In the genomic region with DNA sequence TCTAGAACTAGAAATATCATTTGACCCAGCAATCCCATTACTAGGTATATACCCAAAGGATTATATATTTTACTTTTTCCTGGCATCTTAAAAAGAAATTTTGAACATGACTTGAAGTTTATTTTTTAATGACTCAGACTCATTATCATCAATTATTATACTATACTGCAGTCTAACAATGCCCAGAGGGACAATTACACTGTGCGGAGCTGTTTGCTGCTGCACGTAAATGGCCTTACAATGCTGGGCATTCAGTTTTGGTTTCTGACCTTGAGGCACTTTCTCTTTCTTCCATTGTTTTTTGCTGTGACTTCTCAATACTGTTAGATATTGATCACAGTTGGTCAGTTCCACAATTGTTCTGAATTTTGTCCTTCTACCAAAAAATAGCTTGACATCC, we compare ENCODE assay signal across 27 cellular contexts.
"Had no signal": no experiment of that assay in that cellular context is flagged by ENCODE, and none has a peak within 500 bp of the region (broad histone marks: within the 10 kb centered on the region; RNA-seq: fewer than 3 reads in every experiment).

No MANE protein-coding gene starts in this region.

- H3K36me3 ChIP-seq: colonic mucosa, lower lobe of right lung had no signal

- H3K4me1 Mint-ChIP-seq: endodermal cell, mesothelial cell of epicardium, naive B cell had no signal

- H3K9me3 ChIP-seq: colonic mucosa, esophagus squamous epithelium, gastrocnemius medialis, lower lobe of right lung, mucosa of descending colon had no signal

- H3K27me3 ChIP-seq: colonic mucosa, esophagus squamous epithelium, gastrocnemius medialis, heart right ventricle, left lung had no signal

- DNase-seq: colonic mucosa; cortex of kidney; effector CD8-positive, alpha-beta T cell; effector memory CD8-positive, alpha-beta T cell; endodermal cell; erythroblast; esophagus squamous epithelium; foreskin fibroblast; foreskin melanocyte; gastrocnemius medialis; glutamatergic neuron; head of caudate nucleus; heart right ventricle; hippocampal formation; left cardiac atrium; left lung; left ventricle myocardium superior; lower lobe of right lung; mesenchymal stem cell; mucosa of descending colon; naive B cell had no signal

- H3K4me3 Mint-ChIP-seq: dendritic cell treated with granulocyte-macrophage colony-stimulating factor and Interleukin-4, amounts not matched to agents 40 ng/mL and 50 ng/mL, for 4 days; effector memory CD8-positive, alpha-beta T cell; endodermal cell; mesothelial cell of epicardium; naive B cell had no signal

- H3K4me3 ChIP-seq: colonic mucosa, esophagus squamous epithelium, gastrocnemius medialis, heart right ventricle, left lung, lower lobe of right lung, mucosa of descending colon had no signal

- H3K4me1 ChIP-seq: colonic mucosa, esophagus squamous epithelium, gastrocnemius medialis, heart right ventricle, left lung, lower lobe of right lung had no signal

- ATAC-seq: effector memory CD8-positive, alpha-beta T cell; esophagus mucosa; gastrocnemius medialis; heart right ventricle; left cardiac atrium; left lung; left ventricle myocardium superior; lower lobe of right lung; mucosa of descending colon had no signal

- H3K27ac ChIP-seq: colonic mucosa, epithelial cell of prostate, esophagus squamous epithelium, gastrocnemius medialis, heart right ventricle, left lung, lower lobe of right lung had no signal

- H3K27me3 Mint-ChIP-seq: dendritic cell treated with granulocyte-macrophage colony-stimulating factor and Interleukin-4, amounts not matched to agents 40 ng/mL and 50 ng/mL, for 4 days; effector memory CD8-positive, alpha-beta T cell; naive B cell had no signal

- FAIRE-seq: islet of Langerhans, keratinocyte had no signal

- H3K9me3 Mint-ChIP-seq: dendritic cell treated with granulocyte-macrophage colony-stimulating factor and Interleukin-4, amounts not matched to agents 40 ng/mL and 50 ng/mL, for 4 days; effector memory CD8-positive, alpha-beta T cell; mesothelial cell of epicardium had no signal
